ENCODE assay signal across 1 cellular context in the genomic region with DNA sequence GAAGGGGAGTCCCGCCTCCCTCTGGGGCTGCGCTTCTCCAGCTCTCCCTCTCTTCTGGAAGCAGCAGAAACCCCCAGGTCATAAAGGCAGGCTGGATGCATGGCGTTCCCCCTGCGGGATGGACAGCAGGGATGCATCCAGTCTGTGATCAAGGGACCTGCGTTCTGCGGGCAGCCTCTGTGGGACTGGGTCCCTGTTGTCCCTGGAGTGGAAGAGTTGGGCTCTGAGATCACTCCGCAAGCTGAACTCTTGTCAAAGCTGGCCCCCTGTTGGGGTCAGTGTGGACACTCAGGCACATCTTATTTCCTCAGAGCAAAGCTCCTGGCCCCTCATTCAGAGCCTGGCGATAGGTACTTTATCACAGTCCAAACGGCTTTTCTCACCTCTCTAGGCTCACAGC.
TF ChIP-seq lines count a peak whose summit lies in the region.

No MANE protein-coding gene starts in this region.

TF ChIP-seq in H1, 55 proteins besides CTCF, POLR2A, EP300 and RAD21:
- TF ChIP-seq SP1 (IDR thresholded peaks at IDR 0.05; ENCODE audit: low read depth, low read length) = no peak
- no peak for TF ChIP-seq RFX5 (IDR thresholded peaks at IDR 0.05; ENCODE audit: borderline replicate concordance, low read depth, low read length)
- TF ChIP-seq ASH2L (IDR thresholded peaks at IDR 0.05; ENCODE audit: low read length) = no peak
- no peak for TF ChIP-seq NANOG (IDR thresholded peaks at IDR 0.05; ENCODE audit: insufficient read depth, low read depth, low read length, poor library complexity, severe bottlenecking)
- TF ChIP-seq SIX5 (IDR thresholded peaks at IDR 0.05; ENCODE audit: low read depth, low read length) = no peak
- TF ChIP-seq, protein P1, sequence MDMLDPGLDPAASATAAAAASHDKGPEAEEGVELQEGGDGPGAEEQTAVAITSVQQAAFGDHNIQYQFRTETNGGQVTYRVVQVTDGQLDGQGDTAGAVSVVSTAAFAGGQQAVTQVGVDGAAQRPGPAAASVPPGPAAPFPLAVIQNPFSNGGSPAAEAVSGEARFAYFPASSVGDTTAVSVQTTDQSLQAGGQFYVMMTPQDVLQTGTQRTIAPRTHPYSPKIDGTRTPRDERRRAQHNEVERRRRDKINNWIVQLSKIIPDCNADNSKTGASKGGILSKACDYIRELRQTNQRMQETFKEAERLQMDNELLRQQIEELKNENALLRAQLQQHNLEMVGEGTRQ (IDR thresholded peaks at IDR 0.05; ENCODE audit: low read length) = no peak
- no peak for TF ChIP-seq PHF8 (conservative IDR thresholded peaks at IDR 0.05; ENCODE audit: low read depth, low read length)
- no peak for TF ChIP-seq BCL11A (IDR thresholded peaks at IDR 0.05; ENCODE audit: low read depth in 2 of 2, low read length in 2 of 2)
